In the genomic region with DNA sequence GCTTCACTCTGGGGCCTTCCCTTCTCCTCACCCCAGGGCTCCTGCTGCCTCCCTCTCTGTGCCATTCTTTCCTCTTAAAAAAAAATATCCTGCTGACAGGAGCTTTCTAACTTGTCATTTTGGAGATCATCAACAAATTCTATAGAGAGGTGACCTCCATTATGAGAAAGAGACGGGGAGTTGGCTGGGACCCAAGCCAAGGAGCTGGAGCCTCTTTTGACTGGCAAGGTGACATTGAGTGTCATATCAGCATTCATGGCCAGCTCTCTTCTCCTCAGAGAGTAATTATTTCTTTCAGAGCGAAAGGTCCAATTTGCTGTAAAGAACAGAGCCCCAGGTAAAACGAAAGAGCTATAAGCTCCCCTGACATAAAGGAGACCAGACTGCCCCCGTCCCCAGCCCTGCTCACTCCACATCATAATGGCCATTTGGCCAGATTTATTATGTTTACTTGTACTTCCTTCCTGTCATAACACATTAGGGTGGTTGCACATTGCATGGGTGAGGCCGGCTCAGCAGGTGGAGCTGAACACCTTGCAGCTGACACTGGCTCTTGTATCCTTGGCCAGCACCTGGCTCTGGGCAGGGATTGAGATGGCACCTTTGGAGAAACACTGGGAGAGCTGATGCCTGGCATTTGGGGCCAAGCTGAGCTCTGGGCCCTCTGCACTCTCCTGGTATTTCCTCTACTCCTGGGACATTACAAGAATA, we compare ENCODE assay signal across 19 cellular contexts.
DNase-seq lines count a peak whose midpoint lies in the region; ATAC-seq and TF ChIP-seq lines count a peak whose summit lies in the region.
"Had no signal": no experiment of that assay in that cellular context is flagged by ENCODE, and none has a peak within 500 bp of the region (broad histone marks: within the 10 kb centered on the region; RNA-seq: fewer than 3 reads in every experiment).

No MANE protein-coding gene starts in this region.

- no peaks in the 10 kb centered on the region for H3K9me3 Mint-ChIP-seq in GM23338

- H3K27me3 ChIP-seq in BLaER1 treated with 17β-estradiol and CSF1 and Interleukin-3, amounts not matched to agents 10 nM and 100 nM = no peaks in the 10 kb centered on the region
- H3K27me3 ChIP-seq in heart right ventricle (no peaks in the 10 kb centered on the region), GM23338 (ENCODE audit: insufficient read depth) (no peaks in the 10 kb centered on the region)
- H3K27me3 ChIP-seq: pancreas, upper lobe of right lung had no signal

- peaks cover 0 to 8% (median 0%) of the 10 kb centered on the region in 11 experiments; a peak in 2 of 22 replicates for H3K9me3 ChIP-seq in BLaER1 treated with 17β-estradiol and CSF1 and Interleukin-3, amounts not matched to agents 10 nM and 100 nM (replicated peaks in 1 of 11)
- no peaks in the 10 kb centered on the region for H3K9me3 ChIP-seq in heart right ventricle
- H3K9me3 ChIP-seq: pancreas, upper lobe of right lung had no signal

- DNase-seq in NCI-H1436 treated with DMSO at 0.1 percent for 48 hours (lab: John Stamatoyannopoulos, UW) (peak; percentile 44), NCI-H69 (lab: John Stamatoyannopoulos, UW) (peak; percentile 97), heart right ventricle (peak in 1 of 2 donors; percentile 46), GM23338 (ENCODE audit: low spot score) (no peak), activated gamma-delta T cell (lab: John Stamatoyannopoulos, UW) (no peak)
- DNase-seq: activated gamma-delta T cell treated with Interleukin-2 at 50 U/mL for 16 hours; CD4-positive, CD25-positive, alpha-beta regulatory T cell; dermis blood vessel endothelial cell; EL; GM23248; pancreas; stimulated activated CD4-positive, alpha-beta T cell treated with anti-CD3 and anti-CD28 coated beads, Interleukin-12 subunit alpha, Interleukin-12 subunit beta, amount 100 ng/mL, for 4 hours; stimulated activated naive CD4-positive, alpha-beta T cell treated with Interleukin-2 at 50 U/mL for 16 hours; T-helper 17 cell; upper lobe of right lung had no signal

- WGBS in heart right ventricle, 2 donors = 62 to 65% methylated on average over 5 of the region's 5 CpGs

- H3K27ac ChIP-seq in BLaER1 treated with 17β-estradiol and CSF1 and Interleukin-3, amounts not matched to agents 10 nM and 100 nM = no peak overlapping the region
- H3K27ac ChIP-seq in heart right ventricle = peak overlapping the region in 9 of 10 donors; percentile 31 to 81 (median 69)
- H3K27ac ChIP-seq in GM23338 (ENCODE audit: low read depth) = no peak overlapping the region
- H3K27ac ChIP-seq: GM23248, pancreas, upper lobe of right lung had no signal

- no peaks in the 10 kb centered on the region for H3K36me3 Mint-ChIP-seq in GM23338 (ENCODE audit: low read depth)
- H3K36me3 Mint-ChIP-seq: CD4-positive, CD25-positive, alpha-beta regulatory T cell had no signal

- H4K20me1 ChIP-seq in BLaER1 treated with 17β-estradiol and CSF1 and Interleukin-3, amounts not matched to agents 10 nM and 100 nM = no peaks in the 10 kb centered on the region
- H4K20me1 ChIP-seq in GM23338 (replicated peaks; ENCODE audit: insufficient read depth) = no peaks in the 10 kb centered on the region

- H3K4me3 ChIP-seq in BLaER1 treated with 17β-estradiol and CSF1 and Interleukin-3, amounts not matched to agents 10 nM and 100 nM = no peak overlapping the region
- no peak overlapping the region for H3K4me3 ChIP-seq in heart right ventricle
- H3K4me3 ChIP-seq in GM23338 = no peak overlapping the region
- H3K4me3 ChIP-seq: GM23248, pancreas, upper lobe of right lung had no signal

- TF ChIP-seq CTCF in heart right ventricle (IDR thresholded peaks at IDR 0.05) (no peak), GM23338 (conservative IDR thresholded peaks at IDR 0.05; ENCODE audit: low read depth in 2 of 2) (no peak)

- intact Hi-C loops in heart right ventricle (cut with DNase I) = loop anchor here in 4 of 10 donors (5.0 to 10.0 kb wide), 3 partner anchors 72 to 258 kb away; no protein-coding TSS in a partner anchor

- H3K4me2 ChIP-seq in BLaER1 treated with 17β-estradiol and CSF1 and Interleukin-3, amounts not matched to agents 10 nM and 100 nM = peak overlapping the region in 7 of 11 experiments; percentile 17 to 58 (median 47); a peak in 11 of 22 replicates
- no peak overlapping the region for H3K4me2 ChIP-seq in GM23338

- no peak overlapping the region for H3K4me3 Mint-ChIP-seq in GM23338
- H3K4me3 Mint-ChIP-seq: CD4-positive, CD25-positive, alpha-beta regulatory T cell; T-helper 17 cell had no signal

- peaks cover 7% of the 10 kb centered on the region for H3K27me3 Mint-ChIP-seq in GM23338 (ENCODE audit: insufficient read depth, low read depth, poor library complexity)
- H3K27me3 Mint-ChIP-seq: CD4-positive, CD25-positive, alpha-beta regulatory T cell had no signal

- H3K9ac ChIP-seq in BLaER1 treated with 17β-estradiol and CSF1 and Interleukin-3, amounts not matched to agents 10 nM and 100 nM = no peak overlapping the region
- H3K9ac ChIP-seq: GM23248 had no signal

- H3F3A ChIP-seq in GM23338 (replicated peaks; ENCODE audit: low read depth) = no peaks in the 10 kb centered on the region

- peaks cover 0 to 31% (median 22%) of the 10 kb centered on the region in 10 experiments; a peak in 12 of 20 replicates for H3K4me1 ChIP-seq in BLaER1 treated with 17β-estradiol and CSF1 and Interleukin-3, amounts not matched to agents 10 nM and 100 nM
- H3K4me1 ChIP-seq in heart right ventricle (peaks cover 0 to 42% (median 6%) of the 10 kb centered on the region in 9 donors), GM23338 (ENCODE audit: insufficient read depth) (no peaks in the 10 kb centered on the region)
- H3K4me1 ChIP-seq: pancreas, upper lobe of right lung had no signal

- ATAC-seq in heart right ventricle (peak in 3 of 8 donors; percentile 2 to 16 (median 3)), GM23338 (no peak), HG02981 (IDR thresholded peaks at IDR 0.05; ENCODE audit: unreplicated experiment) (no peak), HG03280 (IDR thresholded peaks at IDR 0.05; ENCODE audit: unreplicated experiment) (no peak)
- ATAC-seq: esophagus mucosa, T-helper 17 cell, upper lobe of right lung had no signal

- H3K36me3 ChIP-seq in BLaER1 treated with 17β-estradiol and CSF1 and Interleukin-3, amounts not matched to agents 10 nM and 100 nM = no peaks in the 10 kb centered on the region
- no peaks in the 10 kb centered on the region for H3K36me3 ChIP-seq in heart right ventricle
- no peaks in the 10 kb centered on the region for H3K36me3 ChIP-seq in GM23338 (ENCODE audit: insufficient read depth)
- H3K36me3 ChIP-seq: pancreas, upper lobe of right lung had no signal

- peaks cover 7% of the 10 kb centered on the region; the same call in 1 of the 2 replicates for H3K9me2 ChIP-seq in GM23338 (ENCODE audit: insufficient read depth)

- H3K4me1 Mint-ChIP-seq in GM23338 = no peaks in the 10 kb centered on the region
- H3K4me1 Mint-ChIP-seq: CD4-positive, CD25-positive, alpha-beta regulatory T cell; T-helper 17 cell had no signal

- no peaks in the 10 kb centered on the region for H3K79me2 ChIP-seq in GM23338 (replicated peaks; ENCODE audit: insufficient read depth)

- no peak overlapping the region for H3K27ac Mint-ChIP-seq in GM23338
- H3K27ac Mint-ChIP-seq: CD4-positive, CD25-positive, alpha-beta regulatory T cell; T-helper 17 cell had no signal

- no peak overlapping the region for H2AFZ ChIP-seq in GM23338
- H2AFZ ChIP-seq: GM23248 had no signal

TF ChIP-seq in GM23338, 12 proteins besides CTCF, POLR2A, EP300 and RAD21 (continues in another document):
- TF ChIP-seq JUNB (IDR thresholded peaks at IDR 0.05; ENCODE audit: unreplicated experiment) (no peak), EZH2phosphoT487 (IDR thresholded peaks at IDR 0.05; ENCODE audit: unreplicated experiment) (no peak), ETS1 (IDR thresholded peaks at IDR 0.05) (no peak), EZH2 (IDR thresholded peaks at IDR 0.05; ENCODE audit: low read depth, unreplicated experiment) (no peak), ZNF114 (CRISPR knock-in tag; IDR thresholded peaks at IDR 0.05) (no peak), POLR2AphosphoS5 (IDR thresholded peaks at IDR 0.05; ENCODE audit: low read depth) (no peak), ZNF331 (CRISPR knock-in tag; IDR thresholded peaks at IDR 0.05; ENCODE audit: low read depth) (no peak), CREB1 (CRISPR knock-in tag; IDR thresholded peaks at IDR 0.05; ENCODE audit: low read depth) (no peak), STAT1 (IDR thresholded peaks at IDR 0.05; ENCODE audit: unreplicated experiment) (no peak)
- TF ChIP-seq, protein P1, sequence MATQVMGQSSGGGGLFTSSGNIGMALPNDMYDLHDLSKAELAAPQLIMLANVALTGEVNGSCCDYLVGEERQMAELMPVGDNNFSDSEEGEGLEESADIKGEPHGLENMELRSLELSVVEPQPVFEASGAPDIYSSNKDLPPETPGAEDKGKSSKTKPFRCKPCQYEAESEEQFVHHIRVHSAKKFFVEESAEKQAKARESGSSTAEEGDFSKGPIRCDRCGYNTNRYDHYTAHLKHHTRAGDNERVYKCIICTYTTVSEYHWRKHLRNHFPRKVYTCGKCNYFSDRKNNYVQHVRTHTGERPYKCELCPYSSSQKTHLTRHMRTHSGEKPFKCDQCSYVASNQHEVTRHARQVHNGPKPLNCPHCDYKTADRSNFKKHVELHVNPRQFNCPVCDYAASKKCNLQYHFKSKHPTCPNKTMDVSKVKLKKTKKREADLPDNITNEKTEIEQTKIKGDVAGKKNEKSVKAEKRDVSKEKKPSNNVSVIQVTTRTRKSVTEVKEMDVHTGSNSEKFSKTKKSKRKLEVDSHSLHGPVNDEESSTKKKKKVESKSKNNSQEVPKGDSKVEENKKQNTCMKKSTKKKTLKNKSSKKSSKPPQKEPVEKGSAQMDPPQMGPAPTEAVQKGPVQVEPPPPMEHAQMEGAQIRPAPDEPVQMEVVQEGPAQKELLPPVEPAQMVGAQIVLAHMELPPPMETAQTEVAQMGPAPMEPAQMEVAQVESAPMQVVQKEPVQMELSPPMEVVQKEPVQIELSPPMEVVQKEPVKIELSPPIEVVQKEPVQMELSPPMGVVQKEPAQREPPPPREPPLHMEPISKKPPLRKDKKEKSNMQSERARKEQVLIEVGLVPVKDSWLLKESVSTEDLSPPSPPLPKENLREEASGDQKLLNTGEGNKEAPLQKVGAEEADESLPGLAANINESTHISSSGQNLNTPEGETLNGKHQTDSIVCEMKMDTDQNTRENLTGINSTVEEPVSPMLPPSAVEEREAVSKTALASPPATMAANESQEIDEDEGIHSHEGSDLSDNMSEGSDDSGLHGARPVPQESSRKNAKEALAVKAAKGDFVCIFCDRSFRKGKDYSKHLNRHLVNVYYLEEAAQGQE (IDR thresholded peaks at IDR 0.05; ENCODE audit: unreplicated experiment) = no peak

Comparison
In these comparisons a context has a peak if more than half of its experiments do, and no peak if none do; other contexts are left out.
1. H3K27ac ChIP-seq: peak in heart right ventricle (9 of 10); none in BLaER1 treated with 17β-estradiol and CSF1 and Interleukin-3, amounts not matched to agents 10 nM and 100 nM (0 of 11) and GM23338 (single experiment).
2. DNase-seq: peak in NCI-H1436 treated with DMSO at 0.1 percent for 48 hours (single experiment) and NCI-H69 (single experiment); none in GM23338 (single experiment) and activated gamma-delta T cell (single experiment).